ENCODE assay signal across 21 cellular contexts in genomic region chr7:152882576-152883310, GRCh38.
"Had no signal": no experiment of that assay in that cellular context is flagged by ENCODE, and none has a peak within 500 bp of the region (broad histone marks: within the 10 kb centered on the region; RNA-seq: fewer than 3 reads in every experiment).

No MANE protein-coding gene starts in this region.

- H3K27me3 ChIP-seq: colonic mucosa, foreskin keratinocyte, hepatocyte, neural progenitor cell, pancreas, transverse colon, uterus had no signal

- H3K4me1 ChIP-seq: colonic mucosa, foreskin keratinocyte, neural progenitor cell, pancreas, transverse colon, uterus had no signal

- H3K27me3 Mint-ChIP-seq: progenitor cell of endocrine pancreas; stimulated activated memory B cell treated with anti-CD40 and anti-IgM and Interleukin-4, amounts not matched to agents 10 μg/mL and 1 μg/mL and 100 μg/mL, for 72 hours; stimulated activated naive CD8-positive, alpha-beta T cell treated with anti-CD3 and anti-CD28 coated beads, Interleukin-15, amount 100 ng/mL, for 72 hours had no signal

- H3K36me3 Mint-ChIP-seq: neural progenitor cell had no signal

- H3K27ac Mint-ChIP-seq: natural killer cell; stimulated activated memory B cell treated with anti-CD40 and anti-IgM and Interleukin-4, amounts not matched to agents 10 μg/mL and 1 μg/mL and 100 μg/mL, for 72 hours had no signal

- DNase-seq: colonic mucosa; dermis blood vessel endothelial cell; erythroblast; foreskin keratinocyte; left colon; mucosa of descending colon; natural killer cell; occipital lobe; pancreas; right cardiac atrium; stimulated activated CD4-positive, alpha-beta T cell treated with anti-CD3 and anti-CD28 coated beads, Interleukin-4, amount 100 ng/mL, for 1 hour; stimulated activated naive CD8-positive, alpha-beta T cell treated with anti-CD3 and anti-CD28 coated beads, Interleukin-15, amount 100 ng/mL, for 72 hours; substantia nigra; transverse colon; uterus had no signal

- H3K27ac ChIP-seq: colonic mucosa, foreskin keratinocyte, hepatocyte, neural progenitor cell, pancreas, thoracic aorta, transverse colon, uterus had no signal

- H3K4me1 Mint-ChIP-seq: natural killer cell; neural progenitor cell; stimulated activated memory B cell treated with anti-CD40 and anti-IgM and Interleukin-4, amounts not matched to agents 10 μg/mL and 1 μg/mL and 100 μg/mL, for 72 hours; stimulated activated naive CD8-positive, alpha-beta T cell treated with anti-CD3 and anti-CD28 coated beads, Interleukin-15, amount 100 ng/mL, for 72 hours had no signal

- H3K4me3 Mint-ChIP-seq: natural killer cell; neural progenitor cell; stimulated activated memory B cell treated with anti-CD40 and anti-IgM and Interleukin-4, amounts not matched to agents 10 μg/mL and 1 μg/mL and 100 μg/mL, for 72 hours; stimulated activated naive CD8-positive, alpha-beta T cell treated with anti-CD3 and anti-CD28 coated beads, Interleukin-15, amount 100 ng/mL, for 72 hours had no signal

- H3K9ac ChIP-seq: neural progenitor cell had no signal

- ATAC-seq: foreskin keratinocyte; left colon; natural killer cell; pancreas; right cardiac atrium; stimulated activated memory B cell treated with anti-CD40 and anti-IgM and Interleukin-4, amounts not matched to agents 10 μg/mL and 1 μg/mL and 100 μg/mL, for 72 hours; stimulated activated naive CD8-positive, alpha-beta T cell treated with anti-CD3 and anti-CD28 coated beads, Interleukin-15, amount 100 ng/mL, for 72 hours had no signal

- H3K9me3 ChIP-seq: colonic mucosa, mucosa of descending colon, pancreas, thoracic aorta, transverse colon, uterus had no signal

- H3K36me3 ChIP-seq: colonic mucosa, neural progenitor cell, pancreas, thoracic aorta, transverse colon, uterus had no signal

- H3K4me3 ChIP-seq: colonic mucosa, hepatocyte, mucosa of descending colon, neural progenitor cell, pancreas, smooth muscle cell, thoracic aorta, transverse colon, uterus had no signal

- H3K4me2 ChIP-seq: hepatocyte, neural progenitor cell, smooth muscle cell had no signal

- H2AFZ ChIP-seq: hepatocyte, neural progenitor cell had no signal

- H3K9me3 Mint-ChIP-seq: natural killer cell, neural progenitor cell had no signal
